In the genomic region with DNA sequence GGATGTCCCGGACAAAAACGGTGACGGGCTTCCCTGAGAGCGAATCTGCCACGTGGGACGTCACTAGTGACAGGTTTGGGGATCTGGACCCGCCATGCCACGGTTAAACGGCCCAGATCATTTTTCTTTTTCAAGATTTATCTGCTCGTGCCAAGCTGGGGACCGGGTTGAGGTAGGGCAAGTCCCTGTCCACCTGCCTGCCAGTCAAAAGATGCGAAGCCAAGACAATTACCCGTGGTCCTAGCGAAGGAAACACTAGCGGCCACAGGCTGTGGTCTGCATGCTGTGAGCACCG, we compare ENCODE assay signal across 8 cellular contexts. TPM values are rescaled to one million over a fixed set of nuclear protein-coding genes. Genes with fewer than 3 reads are reported as not detected.
DNase-seq lines count a peak whose midpoint lies in the region; ATAC-seq, FAIRE-seq and TF ChIP-seq lines count a peak whose summit lies in the region.

No MANE protein-coding gene starts in this region.

- 2% methylated on average over 15 of the region's 16 CpGs for WGBS in A549 (ENCODE audit: missing lambda C conversion rate)
- under 1% methylated on average over 16 of the region's 16 CpGs for WGBS in urinary bladder

- TF ChIP-seq POLR2A in A549 (IDR thresholded peaks at IDR 0.05; ENCODE audit: low read length): no peak

- TF ChIP-seq RAD21 in A549 (conservative IDR thresholded peaks at IDR 0.05 in 1 of 2, IDR thresholded peaks at IDR 0.05 in 1 of 2): no peak

- H3K4me3 ChIP-seq in A549: peak overlapping the region; percentile 95
- H3K4me3 ChIP-seq in HAP-1: peak overlapping the region; percentile 38
- H3K4me3 ChIP-seq in lower lobe of right lung: peak overlapping the region; percentile 71
- peak overlapping the region; percentile 51 for H3K4me3 ChIP-seq in urinary bladder (ENCODE audit: low read depth, low read length)

- H3K9me3 ChIP-seq in A549 (no peaks in the 10 kb centered on the region), HAP-1 (no peaks in the 10 kb centered on the region), lower lobe of right lung (no peaks in the 10 kb centered on the region)

- no peak for DNase-seq in A549 (ENCODE audit: low read depth in 1 of 2, low spot score in 1 of 2)
- DNase-seq in HAP-1 (ENCODE audit: low spot score in 2 of 2): no peak
- DNase-seq in astrocyte of the hippocampus (ENCODE audit: low read depth, low spot score): peak; percentile 33
- DNase-seq in lower lobe of right lung: no peak
- DNase-seq in cortex of kidney (lab: John Stamatoyannopoulos, UW): no peak
- DNase-seq in NCI-H2196 treated with DMSO at 0.1 percent for 48 hours (lab: John Stamatoyannopoulos, UW; ENCODE audit: unreplicated experiment): no peak

- ATAC-seq in A549 (peak; percentile 3 to 16), lower lobe of right lung (peak in 1 of 2 donors; percentile 4), GM19395 (IDR thresholded peaks at IDR 0.05; ENCODE audit: unreplicated experiment) (no peak)

- no peaks in the 10 kb centered on the region for H3K36me3 ChIP-seq in HAP-1 (replicated peaks)
- no peaks in the 10 kb centered on the region for H3K36me3 ChIP-seq in lower lobe of right lung
- H3K36me3 ChIP-seq in urinary bladder (ENCODE audit: insufficient read depth): no peaks in the 10 kb centered on the region

- intact Hi-C loops in lower lobe of right lung (cut with DNase I): no loop called here

- TF ChIP-seq CTCF in A549 (IDR thresholded peaks at IDR 0.05) (no peak), lower lobe of right lung (IDR thresholded peaks at IDR 0.05) (no peak)

- no peak for FAIRE-seq in A549 (lab: Jason Lieb, UNC)

- peak overlapping the region; percentile 92 for H3K4me2 ChIP-seq in A549

- H3K27ac ChIP-seq in A549 (peak overlapping the region; percentile 87 to 90), lower lobe of right lung (peak overlapping the region; percentile 73), urinary bladder (ENCODE audit: low read depth) (no peak overlapping the region)

- no peak for TF ChIP-seq EP300 in A549 (IDR thresholded peaks at IDR 0.05)

- POLR2A ChIA-PET in A549 (lab: Yijun Ruan, JAX): interaction anchor here (1.3 kb wide), 1 partner anchor 91 kb away, joined by 3 read pairs; no protein-coding TSS in a partner anchor

- in situ Hi-C loops in HAP-1 (cut with MboI; ENCODE audit: low sequenced_read_pairs): no loop called here

- H3K4me1 ChIP-seq in A549: peaks cover 16% of the 10 kb centered on the region; the same call in 2 of the 3 replicates
- H3K4me1 ChIP-seq in HAP-1: peaks cover 9% of the 10 kb centered on the region
- H3K4me1 ChIP-seq in lower lobe of right lung: peaks cover 32% of the 10 kb centered on the region
- no peaks in the 10 kb centered on the region for H3K4me1 ChIP-seq in urinary bladder (ENCODE audit: insufficient read depth)

- peaks cover 21% of the 10 kb centered on the region for H3K27me3 ChIP-seq in HAP-1 (ENCODE audit: low read depth)
- no peaks in the 10 kb centered on the region for H3K27me3 ChIP-seq in lower lobe of right lung (ENCODE audit: low read depth)

- CTCF ChIA-PET in A549 (lab: Yijun Ruan, JAX): interaction anchor here (0.6 to 2.4 kb wide), 18 partner anchors 17 to 629 kb away, joined by 3 to 33 read pairs (median 3); no protein-coding TSS in a partner anchor

TF ChIP-seq in A549, 52 proteins besides CTCF, POLR2A, EP300 and RAD21:
- TF ChIP-seq, protein P1, sequence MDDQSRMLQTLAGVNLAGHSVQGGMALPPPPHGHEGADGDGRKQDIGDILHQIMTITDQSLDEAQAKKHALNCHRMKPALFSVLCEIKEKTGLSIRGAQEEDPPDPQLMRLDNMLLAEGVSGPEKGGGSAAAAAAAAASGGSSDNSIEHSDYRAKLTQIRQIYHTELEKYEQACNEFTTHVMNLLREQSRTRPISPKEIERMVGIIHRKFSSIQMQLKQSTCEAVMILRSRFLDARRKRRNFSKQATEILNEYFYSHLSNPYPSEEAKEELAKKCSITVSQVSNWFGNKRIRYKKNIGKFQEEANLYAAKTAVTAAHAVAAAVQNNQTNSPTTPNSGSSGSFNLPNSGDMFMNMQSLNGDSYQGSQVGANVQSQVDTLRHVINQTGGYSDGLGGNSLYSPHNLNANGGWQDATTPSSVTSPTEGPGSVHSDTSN (IDR thresholded peaks at IDR 0.05): peak; percentile 23; the same call in 1 of the 2 replicates
- TF ChIP-seq, protein P2, sequence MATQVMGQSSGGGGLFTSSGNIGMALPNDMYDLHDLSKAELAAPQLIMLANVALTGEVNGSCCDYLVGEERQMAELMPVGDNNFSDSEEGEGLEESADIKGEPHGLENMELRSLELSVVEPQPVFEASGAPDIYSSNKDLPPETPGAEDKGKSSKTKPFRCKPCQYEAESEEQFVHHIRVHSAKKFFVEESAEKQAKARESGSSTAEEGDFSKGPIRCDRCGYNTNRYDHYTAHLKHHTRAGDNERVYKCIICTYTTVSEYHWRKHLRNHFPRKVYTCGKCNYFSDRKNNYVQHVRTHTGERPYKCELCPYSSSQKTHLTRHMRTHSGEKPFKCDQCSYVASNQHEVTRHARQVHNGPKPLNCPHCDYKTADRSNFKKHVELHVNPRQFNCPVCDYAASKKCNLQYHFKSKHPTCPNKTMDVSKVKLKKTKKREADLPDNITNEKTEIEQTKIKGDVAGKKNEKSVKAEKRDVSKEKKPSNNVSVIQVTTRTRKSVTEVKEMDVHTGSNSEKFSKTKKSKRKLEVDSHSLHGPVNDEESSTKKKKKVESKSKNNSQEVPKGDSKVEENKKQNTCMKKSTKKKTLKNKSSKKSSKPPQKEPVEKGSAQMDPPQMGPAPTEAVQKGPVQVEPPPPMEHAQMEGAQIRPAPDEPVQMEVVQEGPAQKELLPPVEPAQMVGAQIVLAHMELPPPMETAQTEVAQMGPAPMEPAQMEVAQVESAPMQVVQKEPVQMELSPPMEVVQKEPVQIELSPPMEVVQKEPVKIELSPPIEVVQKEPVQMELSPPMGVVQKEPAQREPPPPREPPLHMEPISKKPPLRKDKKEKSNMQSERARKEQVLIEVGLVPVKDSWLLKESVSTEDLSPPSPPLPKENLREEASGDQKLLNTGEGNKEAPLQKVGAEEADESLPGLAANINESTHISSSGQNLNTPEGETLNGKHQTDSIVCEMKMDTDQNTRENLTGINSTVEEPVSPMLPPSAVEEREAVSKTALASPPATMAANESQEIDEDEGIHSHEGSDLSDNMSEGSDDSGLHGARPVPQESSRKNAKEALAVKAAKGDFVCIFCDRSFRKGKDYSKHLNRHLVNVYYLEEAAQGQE (IDR thresholded peaks at IDR 0.05): no peak
- TF ChIP-seq, protein P3, sequence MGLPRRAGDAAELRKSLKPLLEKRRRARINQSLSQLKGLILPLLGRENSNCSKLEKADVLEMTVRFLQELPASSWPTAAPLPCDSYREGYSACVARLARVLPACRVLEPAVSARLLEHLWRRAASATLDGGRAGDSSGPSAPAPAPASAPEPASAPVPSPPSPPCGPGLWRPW (IDR thresholded peaks at IDR 0.05): no peak

RNA-seq across cellular contexts. Expression of a gene that starts 0.9 kb away (rescaled TPM):
- polyA plus RNA-seq in A549 (2011; rRNA removed): 6.4 and 7.9 TPM in 2 replicates
- 16.2 and 19.1 TPM in 2 replicates for polyA plus RNA-seq in A549 (2012; cell fraction: cytosol; rRNA removed)
- 21.5 and 21.8 TPM in 2 replicates for polyA plus RNA-seq in A549 (2012; cell fraction: nucleus; rRNA removed)
- 6.6 to 8.9 TPM (median 7.0 TPM) in 3 replicates for polyA plus RNA-seq in A549 (2017; fragmentation: RNase III; extraction: RNeasy Plus Mini Kit Qiagen cat#74134 plus additional on column Dnase treatment)
- polyA minus RNA-seq in A549 (2011; rRNA and poly(A)+ RNA removed): 2.6 and 3.7 TPM in 2 replicates
- 12.8 TPM for total RNA-seq in lower lobe of right lung
- 2.3 TPM for total RNA-seq in urinary bladder
- 3.7 TPM for polyA plus RNA-seq in urinary bladder

Comparison
In these comparisons a context has a peak if more than half of its experiments do, and no peak if none do; other contexts are left out.
1. H3K4me3 ChIP-seq: peak in every context shown above with its lines; median percentile 95 in A549; 71 in lower lobe of right lung; 51 in urinary bladder; 38 in HAP-1.